In the genomic region with DNA sequence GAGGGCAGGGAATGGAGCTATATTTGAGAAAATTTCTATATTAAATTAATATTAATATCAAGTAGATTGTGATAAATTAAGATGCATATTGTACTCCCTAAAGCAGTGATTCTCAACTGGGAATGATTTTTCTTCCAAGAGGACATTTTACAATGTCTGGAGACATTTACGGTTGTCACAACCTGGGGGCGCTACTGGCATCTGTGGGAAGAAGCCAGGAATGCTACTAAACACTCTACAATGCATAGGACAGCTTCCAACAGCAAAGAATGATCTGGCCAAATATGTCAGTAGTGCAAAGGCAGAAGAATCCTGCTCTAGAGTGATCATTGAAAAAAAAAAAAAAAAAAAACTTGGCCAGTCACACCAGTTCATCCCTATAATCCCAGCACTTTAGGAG, we compare ENCODE assay signal across 25 cellular contexts.
"Had no signal": no experiment of that assay in that cellular context is flagged by ENCODE, and none has a peak within 500 bp of the region (broad histone marks: within the 10 kb centered on the region; RNA-seq: fewer than 3 reads in every experiment).

No MANE protein-coding gene starts in this region.

- H3K9me3 Mint-ChIP-seq: activated B cell treated with CpG ODN at 0.5 μM for 24 hours; activated T-cell treated with anti-CD3 and anti-CD28 coated beads, Interleukin-2, amount 50 U/mL, for 24 hours; activated T-helper 17 cell treated with anti-CD3 and anti-CD28 coated beads, Interleukin-2, amount 50 U/mL, for 72 hours had no signal

- H3K9me3 ChIP-seq: left ventricle myocardium inferior, sigmoid colon, testis, vagina had no signal

- H3K27ac Mint-ChIP-seq: activated B cell treated with CpG ODN at 0.5 μM for 24 hours; activated CD4-positive, alpha-beta T cell treated with anti-CD3 and anti-CD28 coated beads for 36 hours; activated naive CD4-positive, alpha-beta T cell treated with anti-CD3 and anti-CD28 coated beads, Interleukin-2, amount 50 U/mL, for 72 hours; activated T-cell treated with anti-CD3 and anti-CD28 coated beads, Interleukin-2, amount 50 U/mL, for 24 hours; activated T-helper 17 cell treated with anti-CD3 and anti-CD28 coated beads, Interleukin-2, amount 50 U/mL, for 72 hours; brain; immature natural killer cell; mesothelial cell of epicardium; naive thymus-derived CD8-positive, alpha-beta T cell; progenitor cell of endocrine pancreas had no signal

- H3K27me3 Mint-ChIP-seq: activated B cell treated with CpG ODN at 0.5 μM for 24 hours; activated T-cell treated with anti-CD3 and anti-CD28 coated beads, Interleukin-2, amount 50 U/mL, for 24 hours had no signal

- H3K36me3 Mint-ChIP-seq: activated naive CD4-positive, alpha-beta T cell treated with anti-CD3 and anti-CD28 coated beads, Interleukin-2, amount 50 U/mL, for 72 hours; brain; immature natural killer cell; mesothelial cell of epicardium; naive thymus-derived CD8-positive, alpha-beta T cell had no signal

- ATAC-seq: activated CD4-positive, alpha-beta T cell treated with anti-CD3 and anti-CD28 coated beads for 36 hours; activated naive CD4-positive, alpha-beta T cell treated with anti-CD3 and anti-CD28 coated beads, Interleukin-2, amount 50 U/mL, for 72 hours; activated T-helper 17 cell treated with anti-CD3 and anti-CD28 coated beads, Interleukin-2, amount 50 U/mL, for 72 hours; naive thymus-derived CD8-positive, alpha-beta T cell had no signal

- H3K4me1 ChIP-seq: left ventricle myocardium inferior, sigmoid colon, testis, vagina had no signal

- H3K4me3 Mint-ChIP-seq: activated B cell treated with CpG ODN at 0.5 μM for 24 hours; activated CD4-positive, alpha-beta T cell treated with anti-CD3 and anti-CD28 coated beads for 36 hours; activated T-cell treated with anti-CD3 and anti-CD28 coated beads, Interleukin-2, amount 50 U/mL, for 24 hours; activated T-helper 17 cell treated with anti-CD3 and anti-CD28 coated beads, Interleukin-2, amount 50 U/mL, for 72 hours; brain; immature natural killer cell; mesothelial cell of epicardium; naive thymus-derived CD8-positive, alpha-beta T cell had no signal

- H3K4me1 Mint-ChIP-seq: activated B cell treated with CpG ODN at 0.5 μM for 24 hours; activated CD4-positive, alpha-beta T cell treated with anti-CD3 and anti-CD28 coated beads for 36 hours; activated T-helper 17 cell treated with anti-CD3 and anti-CD28 coated beads, Interleukin-2, amount 50 U/mL, for 72 hours; brain; immature natural killer cell; mesothelial cell of epicardium; naive thymus-derived CD8-positive, alpha-beta T cell had no signal

- H3K4me3 ChIP-seq: left ventricle myocardium inferior, sigmoid colon, smooth muscle cell, testis, vagina had no signal

- H3K36me3 ChIP-seq: left ventricle myocardium inferior, sigmoid colon, vagina had no signal

- H3K4me2 ChIP-seq: smooth muscle cell had no signal

- DNase-seq: activated B cell treated with CpG ODN at 0.5 μM for 24 hours; activated CD4-positive, alpha-beta T cell treated with anti-CD3 and anti-CD28 coated beads for 36 hours; activated CD4-positive, alpha-beta T cell treated with anti-CD3 and anti-CD28 coated beads, Interleukin-2, amount 50 U/mL, for 4 hours; activated CD8-positive, alpha-beta memory T cell treated with anti-CD3 and anti-CD28 coated beads for 24 hours; activated CD8-positive, alpha-beta memory T cell treated with anti-CD3 and anti-CD28 coated beads, Interleukin-2, amount 50 U/mL, for 4 hours; activated T-cell treated with anti-CD3 and anti-CD28 coated beads, Interleukin-2, amount 50 U/mL, for 24 hours; aorta; foreskin fibroblast; immature natural killer cell; left ventricle myocardium inferior; naive thymus-derived CD8-positive, alpha-beta T cell; retina; sigmoid colon; stimulated activated CD4-positive, alpha-beta T cell treated with anti-CD3 and anti-CD28 coated beads, Interleukin-2, amount 100 ng/mL, for 48 hours; stimulated activated CD8-positive, alpha-beta memory T cell treated with anti-CD3 and anti-CD28 coated beads, Interleukin-4, amount 100 ng/mL, for 48 hours; stimulated activated naive CD4-positive, alpha-beta T cell; testis; trophoblast cell had no signal

- H3K27me3 ChIP-seq: sigmoid colon, testis, vagina had no signal

- H3K27ac ChIP-seq: left ventricle myocardium inferior, sigmoid colon, testis, vagina had no signal
